ENCODE assay signal across 10 cellular contexts in the genomic region with DNA sequence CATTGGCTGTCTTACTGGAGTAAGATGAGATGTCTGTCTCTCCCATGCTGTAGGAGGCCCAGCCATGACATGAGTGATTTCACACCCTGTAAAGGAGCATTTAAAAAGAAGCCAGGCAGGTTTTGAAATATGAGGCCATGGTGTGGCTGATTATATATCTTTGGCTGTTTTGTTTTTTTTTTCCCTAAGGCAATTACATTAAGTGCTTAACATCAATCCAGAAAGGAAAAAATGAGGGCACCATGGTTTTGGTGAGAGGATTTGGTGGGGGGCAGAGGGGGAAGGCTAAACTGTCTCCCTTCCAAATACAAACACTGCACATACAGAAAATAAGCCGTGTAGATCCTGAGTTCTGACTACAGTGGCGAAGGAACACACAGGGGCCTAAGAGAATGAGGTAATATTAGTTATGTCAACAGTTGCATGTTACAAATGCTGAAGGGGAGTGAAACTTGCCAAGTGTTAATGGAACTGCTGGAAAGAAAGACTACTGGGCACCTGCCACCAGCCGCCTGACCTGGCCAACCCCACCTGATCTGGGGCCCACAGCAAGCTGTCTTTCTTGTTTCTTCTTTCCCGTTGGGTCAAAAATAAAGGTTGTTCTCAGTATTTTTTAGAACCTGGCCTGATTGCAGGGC.
A peak's percentile ranks its signal among the peaks of the same experiment; 100 is the strongest.
DNase-seq lines count a peak whose midpoint lies in the region; FAIRE-seq and TF ChIP-seq lines count a peak whose summit lies in the region.
"Had no signal": no experiment of that assay in that cellular context is flagged by ENCODE, and none has a peak within 500 bp of the region (broad histone marks: within the 10 kb centered on the region; RNA-seq: fewer than 3 reads in every experiment).

No MANE protein-coding gene starts in this region.

- TF ChIP-seq CTCF in endothelial cell of umbilical vein (IDR thresholded peaks at IDR 0.05; ENCODE audit: extremely low read depth in 1 of 2, insufficient read depth in 1 of 2, low read depth in 1 of 2, low read length in 2 of 2), result no peak
- TF ChIP-seq CTCF in progenitor cell of endocrine pancreas (IDR thresholded peaks at IDR 0.05; ENCODE audit: unreplicated experiment), result no peak
- no peak for TF ChIP-seq CTCF in testis (IDR thresholded peaks at IDR 0.05)

- no peaks in the 10 kb centered on the region for H3K36me3 Mint-ChIP-seq in progenitor cell of endocrine pancreas (ENCODE audit: insufficient read depth)
- H3K36me3 Mint-ChIP-seq in activated naive CD8-positive, alpha-beta T cell treated with anti-CD3 and anti-CD28 coated beads for 36 hours, result no peaks in the 10 kb centered on the region

- H3K27ac Mint-ChIP-seq in progenitor cell of endocrine pancreas, result peak overlapping the region; percentile 94
- no peak overlapping the region for H3K27ac Mint-ChIP-seq in activated naive CD8-positive, alpha-beta T cell treated with anti-CD3 and anti-CD28 coated beads for 36 hours

- H3K79me2 ChIP-seq in endothelial cell of umbilical vein (ENCODE audit: control insufficient read depth, insufficient read depth, low read length), result no peaks in the 10 kb centered on the region

- H3K4me3 Mint-ChIP-seq in progenitor cell of endocrine pancreas (ENCODE audit: low read depth), result no peak overlapping the region
- no peak overlapping the region for H3K4me3 Mint-ChIP-seq in activated naive CD8-positive, alpha-beta T cell treated with anti-CD3 and anti-CD28 coated beads for 36 hours

- FAIRE-seq in endothelial cell of umbilical vein (lab: Jason Lieb, UNC), result no peak

- H3K27me3 ChIP-seq in endothelial cell of umbilical vein (ENCODE audit: control insufficient read depth in 2 of 2, insufficient read depth in 2 of 2, low read length in 2 of 2) (no peaks in the 10 kb centered on the region), testis (no peaks in the 10 kb centered on the region)

- H3K9me1 ChIP-seq in endothelial cell of umbilical vein (replicated peaks; ENCODE audit: control insufficient read depth, extremely low read depth, insufficient read depth, low read length), result no peaks in the 10 kb centered on the region

- no peaks in the 10 kb centered on the region for H4K20me1 ChIP-seq in endothelial cell of umbilical vein (replicated peaks; ENCODE audit: control insufficient read depth, extremely low read depth, insufficient read depth, low read length)

- WGBS in testis, 2 donors, result 77 to 83% methylated on average over 4 of the region's 4 CpGs

- CTCF ChIA-PET in endothelial cell of umbilical vein (lab: Charles Lee), result interaction anchor here (1.1 kb wide), 1 partner anchor 58 kb away, joined by 3 read pairs; no protein-coding TSS in a partner anchor

- no peak for TF ChIP-seq POLR2A in endothelial cell of umbilical vein (IDR thresholded peaks at IDR 0.05; ENCODE audit: low read depth, low read length)
- no peak for TF ChIP-seq POLR2A in testis (IDR thresholded peaks at IDR 0.05)

- H3K9me3 Mint-ChIP-seq in progenitor cell of endocrine pancreas (ENCODE audit: low read depth), result no peaks in the 10 kb centered on the region
- no peaks in the 10 kb centered on the region for H3K9me3 Mint-ChIP-seq in activated naive CD8-positive, alpha-beta T cell treated with anti-CD3 and anti-CD28 coated beads for 36 hours

- H2AFZ ChIP-seq in endothelial cell of umbilical vein (ENCODE audit: low read depth, low read length), result peak overlapping the region; percentile 44

- H3K4me3 ChIP-seq in endothelial cell of umbilical vein (replicated peaks in 1 of 3; ENCODE audit: insufficient read depth in 1 of 3, low read depth in 1 of 3, low read length in 3 of 3), result no peak overlapping the region
- no peak overlapping the region for H3K4me3 ChIP-seq in testis

- BruUV-seq in endothelial cell of umbilical vein (replicated peaks; lab: Mats Ljungman, UMichigan), result no TSS peak

- intact Hi-C loops in endothelial cell of umbilical vein (cut with micrococcal nuclease) (loop anchor here (2.0 to 5.0 kb wide), 10 partner anchors 43 to 398 kb away; a partner anchor contains a TSS), testis (cut with DNase I; ENCODE audit: low total_unique reads) (no loop called here)

- peak overlapping the region; percentile 85 for H3K27ac ChIP-seq in endothelial cell of umbilical vein (ENCODE audit: insufficient read depth, low read depth, low read length)
- no peak overlapping the region for H3K27ac ChIP-seq in testis

- POLR2A ChIA-PET in endothelial cell of umbilical vein (lab: Charles Lee), result no interaction called here

- H3K4me2 ChIP-seq in endothelial cell of umbilical vein (ENCODE audit: insufficient read depth, low read length), result no peak overlapping the region

- peaks cover 52% of the 10 kb centered on the region for H3K4me1 Mint-ChIP-seq in progenitor cell of endocrine pancreas (ENCODE audit: low read depth)
- peaks cover 5% of the 10 kb centered on the region for H3K4me1 Mint-ChIP-seq in activated naive CD8-positive, alpha-beta T cell treated with anti-CD3 and anti-CD28 coated beads for 36 hours

- H3K36me3 ChIP-seq in endothelial cell of umbilical vein (ENCODE audit: control insufficient read depth in 2 of 2, extremely low read depth in 1 of 2, insufficient read depth in 2 of 2, low read length in 2 of 2) (no peaks in the 10 kb centered on the region), testis (ENCODE audit: low read depth, missing control alignments) (no peaks in the 10 kb centered on the region)

- dilution Hi-C loops in endothelial cell of umbilical vein (cut with MboI; ENCODE audit: extremely low pct_ligation_motif_present, low sequenced_read_pairs), result no loop called here

- no peaks in the 10 kb centered on the region for H3K27me3 Mint-ChIP-seq in progenitor cell of endocrine pancreas
- peaks cover 13% of the 10 kb centered on the region for H3K27me3 Mint-ChIP-seq in activated naive CD8-positive, alpha-beta T cell treated with anti-CD3 and anti-CD28 coated beads for 36 hours

- no peaks in the 10 kb centered on the region for H3K9me3 ChIP-seq in endothelial cell of umbilical vein (replicated peaks; ENCODE audit: control insufficient read depth, insufficient read depth, low read length)
- no peaks in the 10 kb centered on the region for H3K9me3 ChIP-seq in testis

- H3K4me1 ChIP-seq in endothelial cell of umbilical vein (ENCODE audit: control insufficient read depth, extremely low read depth, insufficient read depth, low read length) (peaks cover 61% of the 10 kb centered on the region), testis (peaks cover 9% of the 10 kb centered on the region)

- H3K9ac ChIP-seq in endothelial cell of umbilical vein (replicated peaks; ENCODE audit: extremely low read depth, insufficient read depth, low read length), result peak overlapping the region; percentile 17

- DNase-seq in EH (ENCODE audit: low read depth), result peak; percentile 25
- peak; percentile 43 for DNase-seq in NCI-H2196 (lab: John Stamatoyannopoulos, UW; ENCODE audit: unreplicated experiment)
- no peak for DNase-seq in endothelial cell of umbilical vein (ENCODE audit: low read depth, low spot score)
- no peak for DNase-seq in progenitor cell of endocrine pancreas (ENCODE audit: low spot score, unreplicated experiment)
- no peak for DNase-seq in testis
- no peak for DNase-seq in COLO829 (ENCODE audit: low spot score)
- DNase-seq in GDM1 (lab: John Stamatoyannopoulos, UW), result no peak
- DNase-seq in activated naive CD8-positive, alpha-beta T cell treated with anti-CD3 and anti-CD28 coated beads for 36 hours, result no peak
- DNase-seq: activated CD4-positive, CD25-positive, alpha-beta regulatory T cell treated with anti-CD3 and anti-CD28 coated beads, Interleukin-2, amount 50 U/mL, for 72 hours; NCI-H82 had no signal

TF ChIP-seq in endothelial cell of umbilical vein, 7 proteins besides CTCF, POLR2A, EP300 and RAD21:
- TF ChIP-seq POLR2AphosphoS5 (IDR thresholded peaks at IDR 0.05; ENCODE audit: insufficient read depth, low read depth, low read length), result no peak
- TF ChIP-seq GATA2 (IDR thresholded peaks at IDR 0.05; ENCODE audit: insufficient read depth, insufficient read length, low read depth, low read length), result no peak
- no peak for TF ChIP-seq JUN (IDR thresholded peaks at IDR 0.05; ENCODE audit: borderline replicate concordance, insufficient read depth, insufficient read length, low read depth)
- no peak for TF ChIP-seq FOS (IDR thresholded peaks at IDR 0.05; ENCODE audit: borderline replicate concordance, insufficient read depth, low read length)
- no peak for TF ChIP-seq MYC (IDR thresholded peaks at IDR 0.05; ENCODE audit: low read depth, low read length)
- TF ChIP-seq EZH2 (IDR thresholded peaks at IDR 0.05; ENCODE audit: borderline replicate concordance, low read depth, low read length, severe bottlenecking), result no peak
- TF ChIP-seq, protein P1, sequence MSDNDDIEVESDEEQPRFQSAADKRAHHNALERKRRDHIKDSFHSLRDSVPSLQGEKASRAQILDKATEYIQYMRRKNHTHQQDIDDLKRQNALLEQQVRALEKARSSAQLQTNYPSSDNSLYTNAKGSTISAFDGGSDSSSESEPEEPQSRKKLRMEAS (IDR thresholded peaks at IDR 0.05; ENCODE audit: insufficient read depth, insufficient read length), result no peak

Comparison
In these comparisons a context has a peak if more than half of its experiments do, and no peak if none do; other contexts are left out.
1. DNase-seq: peak in EH (single experiment) and NCI-H2196 (single experiment); none in endothelial cell of umbilical vein (single experiment), progenitor cell of endocrine pancreas (single experiment), testis (single experiment), COLO829 (single experiment), GDM1 (single experiment) and activated naive CD8-positive, alpha-beta T cell treated with anti-CD3 and anti-CD28 coated beads for 36 hours (single experiment).